Comparison of ENCODE assay signal across 31 cellular contexts in genomic region chr1:51147394-51147793, GRCh38. TPM values are rescaled to one million over a fixed set of nuclear protein-coding genes. Genes with fewer than 3 reads are reported as not detected.
"Had no signal": no experiment of that assay in that cellular context is flagged by ENCODE, and none has a peak within 500 bp of the region (broad histone marks: within the 10 kb centered on the region; RNA-seq: fewer than 3 reads in every experiment).

No MANE protein-coding gene starts in this region.

- H3K27ac ChIP-seq: adrenal gland, breast epithelium, cardiac muscle cell, colonic mucosa, epithelial cell of prostate, esophagus squamous epithelium, gastroesophageal sphincter, heart right ventricle, hepatocyte, VCaP had no signal

- H3K9me3 ChIP-seq: adrenal gland, breast epithelium, colonic mucosa, esophagus squamous epithelium, gastroesophageal sphincter, heart right ventricle had no signal

- H3K4me2 ChIP-seq: hepatocyte had no signal

- H3K79me2 ChIP-seq: hepatocyte had no signal

- H2AFZ ChIP-seq: hepatocyte had no signal

- H3K4me1 ChIP-seq: adrenal gland, breast epithelium, colonic mucosa, esophagus squamous epithelium, gastroesophageal sphincter, heart right ventricle had no signal

- ATAC-seq: activated T-cell treated with anti-CD3 and anti-CD28 coated beads, Interleukin-2, amount 50 U/mL, for 4 hours; activated T-helper 17 cell treated with anti-CD3 and anti-CD28 coated beads, Interleukin-2, amount 50 U/mL, for 72 hours; gastroesophageal sphincter; heart right ventricle; WTC11 had no signal

- H3K4me3 ChIP-seq: adrenal gland, breast epithelium, cardiac muscle cell, colonic mucosa, esophagus squamous epithelium, gastroesophageal sphincter, heart right ventricle, hepatocyte had no signal

- H3K36me3 ChIP-seq: adrenal gland, breast epithelium, cardiac muscle cell, colonic mucosa, esophagus squamous epithelium, gastroesophageal sphincter, heart right ventricle had no signal

- DNase-seq: activated CD4-positive, alpha-beta memory T cell treated with anti-CD3 and anti-CD28 coated beads, Interleukin-2, amount 10 ng/mL, durations not matched to agents 7 days and 5 days; activated CD4-positive, alpha-beta T cell treated with anti-CD3 and anti-CD28 coated beads for 1 hour; activated CD4-positive, alpha-beta T cell treated with anti-CD3 and anti-CD28 coated beads for 4 hours; activated CD4-positive, alpha-beta T cell treated with anti-CD3 and anti-CD28 coated beads, Interleukin-2, amount 10 ng/mL, durations not matched to agents 7 days and 5 days; activated CD4-positive, alpha-beta T cell treated with anti-CD3 and anti-CD28 coated beads, Interleukin-2, amount 50 U/mL, for 4 hours; activated effector memory CD4-positive, alpha-beta T cell treated with Interleukin-2 at 50 U/mL for 16 hours; activated gamma-delta T cell treated with Interleukin-2 at 50 U/mL for 16 hours; activated naive CD4-positive, alpha-beta T cell treated with anti-CD3 and anti-CD28 coated beads, Interleukin-2, amount 50 U/mL, for 16 hours; activated naive CD4-positive, alpha-beta T cell treated with Interleukin-2 at 50 U/mL for 16 hours; activated T-cell treated with anti-CD3 and anti-CD28 coated beads, Interleukin-2, amount 50 U/mL, for 4 hours; adrenal gland; amygdala; aorta; central memory CD4-positive, alpha-beta T cell; cerebellar nuclear complex; colonic mucosa; effector CD8-positive, alpha-beta T cell; esophagus squamous epithelium; foreskin melanocyte; heart right ventricle had no signal

- H3K27me3 ChIP-seq: adrenal gland, breast epithelium, cardiac muscle cell, colonic mucosa, esophagus squamous epithelium had no signal

RNA-seq across cellular contexts. Expression of gene C1orf185, which starts 45.4 kb away (rescaled TPM):
- polyA plus RNA-seq: adrenal gland, aorta, cardiac muscle cell, endothelial cell of umbilical vein, esophagus, fibroblast of lung, heart right ventricle, hepatocyte had no signal
